ENCODE assay signal across 14 cellular contexts in the genomic region with DNA sequence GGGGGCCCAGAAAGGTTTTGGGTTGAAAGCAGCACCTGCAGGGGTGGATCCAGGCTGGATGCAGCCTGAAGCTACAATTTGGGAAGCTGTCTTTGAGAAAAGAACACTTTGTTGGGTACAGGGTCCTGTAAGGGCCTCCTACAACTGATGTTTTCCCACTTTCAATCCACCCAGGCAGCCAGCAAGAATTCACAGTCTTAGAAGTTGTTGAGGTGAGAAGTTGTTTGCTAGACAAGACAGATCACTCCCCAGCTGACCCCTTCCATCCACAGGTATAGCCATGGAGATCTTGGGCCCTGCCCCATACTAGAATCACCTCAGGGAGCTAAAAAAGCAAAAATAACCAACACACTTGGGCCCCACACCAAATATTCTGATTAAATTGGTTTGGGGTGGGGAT.
"Had no signal": no experiment of that assay in that cellular context is flagged by ENCODE, and none has a peak within 500 bp of the region (broad histone marks: within the 10 kb centered on the region; RNA-seq: fewer than 3 reads in every experiment).

No MANE protein-coding gene starts in this region.

- FAIRE-seq: endometrium had no signal

- H3K4me3 ChIP-seq: ascending aorta, breast epithelium, ovary, SK-N-MC, thyroid gland, uterus had no signal

- H3K36me3 ChIP-seq: ascending aorta, breast epithelium, ovary, thyroid gland, uterus had no signal

- DNase-seq: activated CD4-positive, alpha-beta T cell treated with anti-CD3 and anti-CD28 coated beads for 1 hour; activated CD8-positive, alpha-beta T cell treated with anti-CD3 and anti-CD28 coated beads, Interleukin-2, amount 10 ng/mL, durations not matched to agents 7 days and 5 days; hypothalamus; ovary; stimulated activated CD4-positive, alpha-beta T cell treated with anti-CD3 and anti-CD28 coated beads, Interleukin-12 subunit alpha, Interleukin-12 subunit beta, amount 100 ng/mL, for 4 hours; stimulated activated CD4-positive, alpha-beta T cell treated with anti-CD3 and anti-CD28 coated beads, Interleukin-2, amount 100 ng/mL, for 24 hours; T1000; uterus had no signal

- H3K27me3 ChIP-seq: ascending aorta, breast epithelium, ovary, thyroid gland, uterus had no signal

- ATAC-seq: activated CD8-positive, alpha-beta T cell treated with anti-CD3 and anti-CD28 coated beads, Interleukin-2, amount 10 ng/mL, durations not matched to agents 7 days and 5 days; esophagus mucosa had no signal

- H3K27ac ChIP-seq: ascending aorta, breast epithelium, ovary, SK-N-MC, uterus had no signal

- H3K4me3 Mint-ChIP-seq: activated CD8-positive, alpha-beta T cell treated with anti-CD3 and anti-CD28 coated beads, Interleukin-2, amount 10 ng/mL, durations not matched to agents 7 days and 5 days had no signal

- H3K9me3 ChIP-seq: ascending aorta, breast epithelium, ovary, thyroid gland, uterus had no signal

- H3K4me1 ChIP-seq: ascending aorta, breast epithelium, thyroid gland, uterus had no signal
